10 cellular contexts compared by ENCODE assay signal in the genomic region with DNA sequence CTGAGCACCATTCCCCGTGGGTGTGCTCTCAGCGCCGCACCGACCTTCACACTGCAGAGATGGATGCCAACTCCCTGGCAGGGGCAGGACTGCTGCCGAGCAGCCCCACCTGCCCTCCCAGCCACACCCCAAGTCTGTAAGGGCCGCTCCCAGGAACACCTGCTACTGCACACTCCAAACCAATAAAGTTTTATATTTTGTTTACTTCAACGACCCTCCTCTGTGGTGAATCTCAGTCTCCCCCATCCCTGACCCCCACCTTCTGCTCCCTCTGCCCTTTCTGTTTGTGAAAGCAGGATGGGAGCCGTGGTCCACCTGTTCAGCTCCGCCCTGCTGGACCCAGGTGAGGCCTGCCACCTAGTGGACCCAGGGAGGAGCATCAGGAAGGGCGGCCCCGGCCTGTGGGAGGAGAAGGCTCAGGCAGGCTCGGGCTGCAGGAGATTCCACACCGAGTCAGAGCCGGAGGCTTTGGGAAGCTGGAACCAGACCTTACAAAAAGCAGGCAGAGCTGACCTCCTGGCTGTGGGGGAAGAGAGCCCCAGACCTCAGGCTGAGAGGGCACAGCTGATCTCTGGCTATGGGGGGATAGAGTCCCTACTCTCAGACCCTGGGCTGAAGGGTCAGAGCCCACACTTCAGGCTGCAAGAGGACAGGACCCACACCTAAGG. TPM values are rescaled to one million over a fixed set of nuclear protein-coding genes. Genes with fewer than 3 reads are reported as not detected.
DNase-seq lines count a peak whose midpoint lies in the region; ATAC-seq and TF ChIP-seq lines count a peak whose summit lies in the region.
"Had no signal": no experiment of that assay in that cellular context is flagged by ENCODE, and none has a peak within 500 bp of the region (broad histone marks: within the 10 kb centered on the region; RNA-seq: fewer than 3 reads in every experiment).

No MANE protein-coding gene starts in this region.

- H3K9me3 Mint-ChIP-seq in glutamatergic neuron (ENCODE audit: unreplicated experiment): peaks cover 8% of the 10 kb centered on the region
- H3K9me3 Mint-ChIP-seq: stimulated activated naive CD8-positive, alpha-beta T cell treated with anti-CD3 and anti-CD28 coated beads, Interleukin-15, Interleukin-2, amounts not matched to agents 100 ng/mL and 50 ng/mL, for 24 hours had no signal

- H3K4me1 ChIP-seq in Loucy (ENCODE audit: insufficient read depth, low read length, poor library complexity, severe bottlenecking) (no peaks in the 10 kb centered on the region), SJSA1 (replicated peaks) (no peaks in the 10 kb centered on the region), trophoblast cell (ENCODE audit: control insufficient read depth in 1 of 2, insufficient read depth in 2 of 2, low read length in 2 of 2) (peaks cover 2% of the 10 kb centered on the region in 2 experiments), upper lobe of right lung (peaks cover 15% of the 10 kb centered on the region)

- peaks cover 4% of the 10 kb centered on the region for H3K4me1 Mint-ChIP-seq in glutamatergic neuron (ENCODE audit: low read depth, unreplicated experiment)

- H3K27me3 ChIP-seq in Loucy (ENCODE audit: insufficient read depth, low read length, poor library complexity, severe bottlenecking) (no peaks in the 10 kb centered on the region), SJSA1 (replicated peaks) (no peaks in the 10 kb centered on the region), trophoblast cell (ENCODE audit: insufficient read depth, low read length) (no peaks in the 10 kb centered on the region), upper lobe of right lung (no peaks in the 10 kb centered on the region)
- H3K27me3 ChIP-seq: BLaER1 treated with 17β-estradiol and CSF1 and Interleukin-3, amounts not matched to agents 10 nM and 100 nM had no signal

- no peak overlapping the region for H4K12ac ChIP-seq in trophoblast cell (ENCODE audit: low read depth, low read length)

- H3K27ac ChIP-seq in SJSA1: no peak overlapping the region
- H3K27ac ChIP-seq in trophoblast cell (ENCODE audit: low read depth, low read length): no peak overlapping the region
- H3K27ac ChIP-seq in upper lobe of right lung: no peak overlapping the region
- H3K27ac ChIP-seq: BLaER1 treated with 17β-estradiol and CSF1 and Interleukin-3, amounts not matched to agents 10 nM and 100 nM had no signal

- no peak overlapping the region for H3K23ac ChIP-seq in trophoblast cell (ENCODE audit: low read length)

- H3K79me2 ChIP-seq in Loucy (ENCODE audit: insufficient read depth, low read length) (no peaks in the 10 kb centered on the region), trophoblast cell (ENCODE audit: control insufficient read depth, insufficient read depth, low read length, poor library complexity) (no peaks in the 10 kb centered on the region)

- H3K18ac ChIP-seq in trophoblast cell (ENCODE audit: low read length): no peak overlapping the region

- ATAC-seq in upper lobe of right lung: peak; percentile 92

- no peaks in the 10 kb centered on the region for H3K79me1 ChIP-seq in trophoblast cell (ENCODE audit: low read length)

- intact Hi-C loops in upper lobe of right lung (cut with DNase I): no loop called here

- no peak overlapping the region for H3K14ac ChIP-seq in trophoblast cell (ENCODE audit: low read length)

- H3K9me3 ChIP-seq in Loucy (ENCODE audit: insufficient read depth, low read depth, low read length) (no peaks in the 10 kb centered on the region), SJSA1 (replicated peaks) (no peaks in the 10 kb centered on the region), trophoblast cell (ENCODE audit: insufficient read depth, low read depth, low read length) (no peaks in the 10 kb centered on the region), upper lobe of right lung (no peaks in the 10 kb centered on the region)
- H3K9me3 ChIP-seq: BLaER1 treated with 17β-estradiol and CSF1 and Interleukin-3, amounts not matched to agents 10 nM and 100 nM had no signal

- no peak overlapping the region for H2BK120ac ChIP-seq in trophoblast cell (ENCODE audit: insufficient read depth, low read length, poor library complexity)

- H3K36me3 ChIP-seq in Loucy (ENCODE audit: insufficient read depth, low read length) (no peaks in the 10 kb centered on the region), SJSA1 (no peaks in the 10 kb centered on the region), trophoblast cell (ENCODE audit: control insufficient read depth in 1 of 2, insufficient read depth in 2 of 2, low read length in 2 of 2) (no peaks in the 10 kb centered on the region), upper lobe of right lung (no peaks in the 10 kb centered on the region)
- H3K36me3 ChIP-seq: BLaER1 treated with 17β-estradiol and CSF1 and Interleukin-3, amounts not matched to agents 10 nM and 100 nM had no signal

- peak; percentile 86 for TF ChIP-seq CTCF in Loucy (conservative IDR thresholded peaks at IDR 0.05; ENCODE audit: low read length)
- TF ChIP-seq CTCF in glutamatergic neuron (IDR thresholded peaks at IDR 0.05; ENCODE audit: partially characterized antibody, unreplicated experiment): peak; percentile 77
- peak; percentile 86 for TF ChIP-seq CTCF in upper lobe of right lung (IDR thresholded peaks at IDR 0.05)

- H3K27ac Mint-ChIP-seq in glutamatergic neuron (ENCODE audit: unreplicated experiment): no peak overlapping the region
- H3K27ac Mint-ChIP-seq: stimulated activated naive CD8-positive, alpha-beta T cell treated with anti-CD3 and anti-CD28 coated beads, Interleukin-15, Interleukin-2, amounts not matched to agents 100 ng/mL and 50 ng/mL, for 24 hours had no signal

- no peak overlapping the region for H4K8ac ChIP-seq in trophoblast cell (ENCODE audit: low read depth, low read length)

- no peak overlapping the region for H2AK5ac ChIP-seq in trophoblast cell (ENCODE audit: low read length)

- H3K9me2 ChIP-seq in Loucy (replicated peaks; ENCODE audit: low read depth, low read length): no peaks in the 10 kb centered on the region

- no peaks in the 10 kb centered on the region for H4K20me1 ChIP-seq in Loucy (ENCODE audit: insufficient read depth, low read length, poor library complexity, severe bottlenecking)

- H3F3A ChIP-seq in Loucy (ENCODE audit: low read depth): no peaks in the 10 kb centered on the region

- no peak overlapping the region for H2BK5ac ChIP-seq in trophoblast cell (ENCODE audit: low read depth, low read length, poor library complexity)

- no peak overlapping the region for H4K91ac ChIP-seq in trophoblast cell (ENCODE audit: low read depth, low read length)

- WGBS in trophoblast cell (ENCODE audit: extremely low coverage, insufficient coverage, insufficient read length): no CpG with 5 or more reads among the region's 14 CpGs

- no peaks in the 10 kb centered on the region for H3K36me3 Mint-ChIP-seq in glutamatergic neuron (ENCODE audit: unreplicated experiment)

- H3K4me2 ChIP-seq in Loucy (ENCODE audit: low read depth, low read length, poor library complexity, severe bottlenecking): no peak overlapping the region
- H3K4me2 ChIP-seq in trophoblast cell (ENCODE audit: low read length): no peak overlapping the region
- H3K4me2 ChIP-seq: BLaER1 treated with 17β-estradiol and CSF1 and Interleukin-3, amounts not matched to agents 10 nM and 100 nM had no signal

- H3K9ac ChIP-seq in Loucy (ENCODE audit: low read depth, low read length, poor library complexity, severe bottlenecking): no peak overlapping the region
- H3K9ac ChIP-seq in trophoblast cell (ENCODE audit: low read length): no peak overlapping the region
- H3K9ac ChIP-seq: BLaER1 treated with 17β-estradiol and CSF1 and Interleukin-3, amounts not matched to agents 10 nM and 100 nM had no signal

- H3K4me3 Mint-ChIP-seq in glutamatergic neuron (ENCODE audit: unreplicated experiment): no peak overlapping the region
- H3K4me3 Mint-ChIP-seq: stimulated activated naive CD8-positive, alpha-beta T cell treated with anti-CD3 and anti-CD28 coated beads, Interleukin-15, Interleukin-2, amounts not matched to agents 100 ng/mL and 50 ng/mL, for 24 hours had no signal

- H2AFZ ChIP-seq in Loucy (ENCODE audit: low read length) (0 out of 2 replicates have a peak overlapping the region, but pooled peaks have one; percentile 34), trophoblast cell (ENCODE audit: insufficient read depth, low read length, poor library complexity) (no peak overlapping the region)

- DNase-seq in NK-92 treated with Interleukin-12 subunit alpha and Interleukin-12 subunit beta, amount 100 ng/mL, for 24 hours (lab: John Stamatoyannopoulos, UW): peak; percentile 23
- DNase-seq in NK-92 (lab: John Stamatoyannopoulos, UW; ENCODE audit: unreplicated experiment) (no peak), SJSA1 (ENCODE audit: low read depth in 1 of 2, low spot score in 2 of 2) (peak; percentile 31 to 69), glutamatergic neuron (peak; percentile 86), trophoblast cell (peak; percentile 82 to 88), upper lobe of right lung (peak; percentile 91)
- DNase-seq in activated gamma-delta T cell treated with anti-CD3 and anti-CD28 coated beads, Interleukin-2, amount 50 U/mL, for 16 hours (ENCODE audit: low read depth): peak; percentile 33

- peak overlapping the region; percentile 23 for H2BK12ac ChIP-seq in trophoblast cell (ENCODE audit: low read length)

- H3K27me3 Mint-ChIP-seq in glutamatergic neuron (ENCODE audit: unreplicated experiment): peaks cover 11% of the 10 kb centered on the region

- H3K4ac ChIP-seq in trophoblast cell (ENCODE audit: low read depth, low read length): no peak overlapping the region

- H3K4me3 ChIP-seq in Loucy (ENCODE audit: low read length, poor library complexity, severe bottlenecking) (no peak overlapping the region), SJSA1 (no peak overlapping the region), trophoblast cell (ENCODE audit: low read depth, low read length) (no peak overlapping the region), upper lobe of right lung (no peak overlapping the region)
- H3K4me3 ChIP-seq: BLaER1 treated with 17β-estradiol and CSF1 and Interleukin-3, amounts not matched to agents 10 nM and 100 nM had no signal

RNA-seq across cellular contexts. Expression of a gene that starts 1.0 kb away (rescaled TPM):
- total RNA-seq in SJSA1 (2014; rRNA removed; shearing (Covaris generic)): not detected in 2 replicates
- total RNA-seq in glutamatergic neuron (ENCODE audit: unreplicated experiment) (not detected), upper lobe of right lung (not detected)
- polyA plus RNA-seq in trophoblast cell (2013): 0.06 and 0.08 TPM in 2 replicates

RNA-seq across cellular contexts. Expression of a gene that starts 5.3 kb away (rescaled TPM):
- 0.22 and 0.92 TPM in 2 replicates for total RNA-seq in SJSA1 (2014; rRNA removed; shearing (Covaris generic))
- total RNA-seq in glutamatergic neuron (ENCODE audit: unreplicated experiment) (4.1 TPM), upper lobe of right lung (3.0 TPM)
- polyA plus RNA-seq in trophoblast cell (2013): 0.42 and 0.44 TPM in 2 replicates

RNA-seq across cellular contexts. Expression of a gene that starts 17.3 kb away (rescaled TPM):
- 66.6 and 151 TPM in 2 replicates for total RNA-seq in SJSA1 (2014; rRNA removed; shearing (Covaris generic))
- total RNA-seq in glutamatergic neuron (ENCODE audit: unreplicated experiment) (29.9 TPM), upper lobe of right lung (39.0 TPM)
- 88.4 and 91.1 TPM in 2 replicates for polyA plus RNA-seq in trophoblast cell (2013)

RNA-seq across cellular contexts. Expression of a gene that starts 57.2 kb away (rescaled TPM):
- total RNA-seq in SJSA1 (2014; rRNA removed; shearing (Covaris generic)): 34.4 and 48.4 TPM in 2 replicates
- total RNA-seq in glutamatergic neuron (ENCODE audit: unreplicated experiment) (66.9 TPM), upper lobe of right lung (90.9 TPM)
- polyA plus RNA-seq in trophoblast cell (2013): 53.4 and 55.2 TPM in 2 replicates
